Comparison of ENCODE assay signal across 8 cellular contexts in genomic region chr5:177350776-177351391, GRCh38. TPM values are rescaled to one million over a fixed set of nuclear protein-coding genes. Genes with fewer than 3 reads are reported as not detected.
DNase-seq lines count a peak whose midpoint lies in the region; ATAC-seq and TF ChIP-seq lines count a peak whose summit lies in the region.

No MANE protein-coding gene starts in this region.

- H3K4me3 ChIP-seq in CD8-positive, alpha-beta T cell (ENCODE audit: low read depth, low read length), result peak overlapping the region; percentile 90
- H3K4me3 ChIP-seq in cardiac fibroblast (replicated peaks in 1 of 2; ENCODE audit: low read depth in 2 of 2, low read length in 2 of 2) (peak overlapping the region; percentile 73 to 100), mucosa of rectum (ENCODE audit: low read length in 2 of 2) (peak overlapping the region; percentile 85 to 99)

- H3K9ac ChIP-seq in mucosa of rectum (ENCODE audit: low read depth in 1 of 2, low read length in 2 of 2), result peak overlapping the region; percentile 95

- H3K4me1 ChIP-seq in CD8-positive, alpha-beta T cell (ENCODE audit: insufficient read depth, low read length), result peaks cover 49% of the 10 kb centered on the region
- H3K4me1 ChIP-seq in mucosa of rectum (ENCODE audit: control insufficient read depth in 2 of 2, insufficient read depth in 2 of 2, low read length in 2 of 2), result peaks cover 13 to 25% of the 10 kb centered on the region in 2 donors

- H3K27ac ChIP-seq in CD8-positive, alpha-beta T cell (ENCODE audit: low read depth, low read length), result peak overlapping the region; percentile 89
- peak overlapping the region; percentile 96 to 97 for H3K27ac ChIP-seq in mucosa of rectum (ENCODE audit: low read depth in 2 of 2, low read length in 2 of 2)

- no peaks in the 10 kb centered on the region for H3K9me3 Mint-ChIP-seq in CD8-positive, alpha-beta T cell

- H3K27me3 ChIP-seq in CD8-positive, alpha-beta T cell (ENCODE audit: insufficient read depth, low read length), result no peaks in the 10 kb centered on the region
- peaks cover 0 to 2% of the 10 kb centered on the region in 2 donors for H3K27me3 ChIP-seq in mucosa of rectum (ENCODE audit: control insufficient read depth in 2 of 2, insufficient read depth in 2 of 2, low read length in 2 of 2)

- peaks cover 71% of the 10 kb centered on the region for H3K4me1 Mint-ChIP-seq in CD8-positive, alpha-beta T cell (ENCODE audit: low read depth)

- TF ChIP-seq CTCF in CD8-positive, alpha-beta T cell (IDR thresholded peaks at IDR 0.05), result no peak
- no peak for TF ChIP-seq CTCF in cardiac fibroblast (IDR thresholded peaks at IDR 0.05; ENCODE audit: low read depth, low read length)

- peaks cover 20% of the 10 kb centered on the region for H3K36me3 ChIP-seq in CD8-positive, alpha-beta T cell (ENCODE audit: insufficient read depth, low read length)
- peaks cover 11 to 23% of the 10 kb centered on the region in 2 donors for H3K36me3 ChIP-seq in mucosa of rectum (ENCODE audit: control insufficient read depth in 2 of 2, insufficient read depth in 2 of 2, low read length in 2 of 2)

- CTCF ChIA-PET in CD8-positive, alpha-beta T cell (lab: Charles Lee), result interaction anchor here (0.9 to 6.1 kb wide), 11 partner anchors 14 to 104 kb away, joined by 3 to 36 read pairs (median 6); partner anchors contain the start of gene MXD3

- H3K27me3 Mint-ChIP-seq in CD8-positive, alpha-beta T cell (ENCODE audit: low read depth), result no peaks in the 10 kb centered on the region

- intact Hi-C loops in CD8-positive, alpha-beta T cell (cut with DNase I, micrococcal nuclease), result loop anchor here (1.0 to 10.0 kb wide), 8 partner anchors 12 to 1846 kb away; partner anchors contain the start of genes HIGD2A (in 2 of the 2), NOP16 (in 2 of the 2), B4GALT7 (in 1 of the 2) and FAM193B (in 1 of the 2)

- no peaks in the 10 kb centered on the region for H3K9me3 ChIP-seq in CD8-positive, alpha-beta T cell (ENCODE audit: low read length)
- H3K9me3 ChIP-seq in mucosa of rectum (ENCODE audit: control insufficient read depth in 2 of 2, low read length in 2 of 2), result no peaks in the 10 kb centered on the region

- H3K27ac Mint-ChIP-seq in CD8-positive, alpha-beta T cell, result peak overlapping the region; percentile 99

- peak overlapping the region; percentile 96 for H3K4me3 Mint-ChIP-seq in CD8-positive, alpha-beta T cell

- peak; percentile 1 for ATAC-seq in CD8-positive, alpha-beta T cell
- peak; percentile 5 for ATAC-seq in HG03520 (IDR thresholded peaks at IDR 0.05; ENCODE audit: unreplicated experiment)

- DNase-seq in CD8-positive, alpha-beta T cell, result no peak
- DNase-seq in cardiac fibroblast (ENCODE audit: low read depth in 2 of 2), result no peak
- no peak for DNase-seq in cerebellar cortex (ENCODE audit: low spot score)
- no peak for DNase-seq in stimulated activated CD8-positive, alpha-beta memory T cell treated with anti-CD3 and anti-CD28 coated beads, Interleukin-4, amount 100 ng/mL, for 48 hours
- DNase-seq in LoVo (ENCODE audit: low spot score), result no peak
- DNase-seq in SKM-1 treated with dmso at 0.1 percent for 144 hours (lab: John Stamatoyannopoulos, UW; ENCODE audit: unreplicated experiment), result no peak

- POLR2A ChIA-PET in CD8-positive, alpha-beta T cell (lab: Charles Lee), result interaction anchor here (0.6 to 2.7 kb wide), 12 partner anchors 10 to 217 kb away, joined by 3 to 13 read pairs (median 3); partner anchors contain the start of genes GRK6 and SLC34A1

- H3K36me3 Mint-ChIP-seq in CD8-positive, alpha-beta T cell, result peaks cover 44% of the 10 kb centered on the region

RNA-seq across cellular contexts. Expression of gene LMAN2, which starts 0.6 kb away (rescaled TPM):
- 10 to 100 TPM; 49.0 to 61.4 TPM for total RNA-seq in CD8-positive, alpha-beta T cell

RNA-seq across cellular contexts. Expression of gene RGS14, which starts 6.8 kb away (rescaled TPM):
- 10 to 100 TPM; 22.7 to 23.5 TPM for total RNA-seq in CD8-positive, alpha-beta T cell

RNA-seq across cellular contexts. Expression of gene SLC34A1, which starts 33.4 kb away (rescaled TPM):
- not detected for total RNA-seq in CD8-positive, alpha-beta T cell

RNA-seq across cellular contexts. Expression of gene MXD3, which starts 39.2 kb away (rescaled TPM):
- total RNA-seq in CD8-positive, alpha-beta T cell, result 1 to 10 TPM; 6.2 to 8.5 TPM

RNA-seq across cellular contexts. Expression of gene PRELID1, which starts 47.3 kb away (rescaled TPM):
- 10 to 100 TPM; 15.5 to 23.7 TPM for total RNA-seq in CD8-positive, alpha-beta T cell
